Comparison of ENCODE assay signal across 2 cellular contexts in the genomic region with DNA sequence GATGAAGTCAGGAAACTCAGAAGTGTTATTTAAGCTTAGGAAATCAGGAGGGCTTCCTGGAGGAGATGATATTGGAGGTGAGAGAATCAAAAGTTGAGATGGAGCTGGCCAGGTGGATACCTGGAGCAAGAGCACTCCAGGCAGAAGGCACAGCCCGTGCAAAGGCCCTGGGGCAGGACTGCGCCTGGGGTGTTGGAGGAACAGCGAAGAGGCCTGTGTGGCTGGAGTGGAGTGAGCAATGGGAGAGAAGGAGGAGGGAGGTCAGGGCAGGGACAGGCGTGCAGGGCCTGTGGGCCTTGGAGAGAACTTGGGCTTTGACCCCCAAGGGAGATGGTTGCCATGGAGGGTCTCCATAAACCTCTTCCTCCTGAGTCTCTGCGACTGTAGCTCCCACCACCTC.
TF ChIP-seq lines count a peak whose summit lies in the region.

No MANE protein-coding gene starts in this region.

TF ChIP-seq in A549, 52 proteins besides CTCF, POLR2A, EP300 and RAD21 (continued from another document):
- TF ChIP-seq CBX8 (IDR thresholded peaks at IDR 0.05) (no peak), CBX2 (IDR thresholded peaks at IDR 0.05; ENCODE audit: borderline replicate concordance, low read depth) (no peak), ZFP36 (IDR thresholded peaks at IDR 0.05; ENCODE audit: borderline replicate concordance, partially characterized antibody) (peak; percentile 28), HOXB5 (CRISPR knock-in tag; IDR thresholded peaks at IDR 0.05) (no peak), CHD2 (IDR thresholded peaks at IDR 0.05; ENCODE audit: low read length, partially characterized antibody) (no peak), GATA3 (IDR thresholded peaks at IDR 0.05; ENCODE audit: borderline replicate concordance) (no peak), HOXB13 (CRISPR knock-in tag; IDR thresholded peaks at IDR 0.05; ENCODE audit: low read depth) (no peak)

TF ChIP-seq in WTC11, 78 proteins besides CTCF, POLR2A, EP300 and RAD21:
- TF ChIP-seq, protein P1, sequence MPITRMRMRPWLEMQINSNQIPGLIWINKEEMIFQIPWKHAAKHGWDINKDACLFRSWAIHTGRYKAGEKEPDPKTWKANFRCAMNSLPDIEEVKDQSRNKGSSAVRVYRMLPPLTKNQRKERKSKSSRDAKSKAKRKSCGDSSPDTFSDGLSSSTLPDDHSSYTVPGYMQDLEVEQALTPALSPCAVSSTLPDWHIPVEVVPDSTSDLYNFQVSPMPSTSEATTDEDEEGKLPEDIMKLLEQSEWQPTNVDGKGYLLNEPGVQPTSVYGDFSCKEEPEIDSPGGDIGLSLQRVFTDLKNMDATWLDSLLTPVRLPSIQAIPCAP (CRISPR knock-in tag; IDR thresholded peaks at IDR 0.05): no peak
- TF ChIP-seq GTF2I (CRISPR knock-in tag; conservative IDR thresholded peaks at IDR 0.05): peak; percentile 65; the same call in 1 of the 2 replicates
